In genomic region chr1:36142121-36142520, GRCh38 we compare ENCODE assay signal across 20 cellular contexts. TPM values are rescaled to one million over a fixed set of nuclear protein-coding genes. Genes with fewer than 3 reads are reported as not detected.
DNase-seq lines count a peak whose midpoint lies in the region; ATAC-seq and TF ChIP-seq lines count a peak whose summit lies in the region.
"Had no signal": no experiment of that assay in that cellular context is flagged by ENCODE, and none has a peak within 500 bp of the region (broad histone marks: within the 10 kb centered on the region; RNA-seq: fewer than 3 reads in every experiment).

No MANE protein-coding gene starts in this region.

- no peak overlapping the region for H3K27ac ChIP-seq in CD8-positive, alpha-beta T cell (ENCODE audit: low read depth, low read length)
- peak overlapping the region; percentile 53 for H3K27ac ChIP-seq in RWPE2 (ENCODE audit: poor library complexity, severe bottlenecking)
- peak overlapping the region; percentile 27 for H3K27ac ChIP-seq in layer of hippocampus (ENCODE audit: low read depth, low read length)

- no peaks in the 10 kb centered on the region for H3K27me3 Mint-ChIP-seq in CD8-positive, alpha-beta T cell (ENCODE audit: low read depth)
- no peaks in the 10 kb centered on the region for H3K27me3 Mint-ChIP-seq in type B pancreatic cell
- H3K27me3 Mint-ChIP-seq: natural killer cell treated with Interleukin-12 subunit alpha and Interleukin-12 subunit beta and Interleukin-15 and Interleukin-18, amount 100 ng/mL, for 72 hours; stimulated activated naive CD8-positive, alpha-beta T cell treated with anti-CD3 and anti-CD28 coated beads, Interleukin-15, amount 100 ng/mL, for 72 hours had no signal

- POLR2A ChIA-PET in CD8-positive, alpha-beta T cell (lab: Charles Lee), result no interaction called here

- H3K9me3 ChIP-seq in CD8-positive, alpha-beta T cell (ENCODE audit: low read length), result no peaks in the 10 kb centered on the region
- H3K9me3 ChIP-seq in RWPE2 (ENCODE audit: severe bottlenecking), result no peaks in the 10 kb centered on the region
- H3K9me3 ChIP-seq: BE2C, sigmoid colon, SK-N-SH had no signal

- no peaks in the 10 kb centered on the region for H3K9me3 Mint-ChIP-seq in CD8-positive, alpha-beta T cell
- H3K9me3 Mint-ChIP-seq in type B pancreatic cell, result no peaks in the 10 kb centered on the region
- H3K9me3 Mint-ChIP-seq: activated T-helper 1 cell treated with anti-CD3 and anti-CD28 coated beads, Interleukin-12 subunit alpha, Interleukin-12 subunit beta, Interleukin-2, Interleukin-4 antibody, amounts not matched to agents 30 ng/mL and 10 ng/mL and 1 ng/mL, durations not matched to agents 14 hours and 24 hours and 36 hours; natural killer cell treated with Interleukin-12 subunit alpha and Interleukin-12 subunit beta and Interleukin-15 and Interleukin-18, amount 100 ng/mL, for 72 hours; stimulated activated naive CD8-positive, alpha-beta T cell treated with anti-CD3 and anti-CD28 coated beads, Interleukin-15, amount 100 ng/mL, for 72 hours had no signal

- H3K4me3 ChIP-seq in CD8-positive, alpha-beta T cell (ENCODE audit: low read depth, low read length), result no peak overlapping the region
- no peak overlapping the region for H3K4me3 ChIP-seq in RWPE2 (ENCODE audit: severe bottlenecking)
- H3K4me3 ChIP-seq: sigmoid colon had no signal

- H3K36me3 Mint-ChIP-seq in CD8-positive, alpha-beta T cell, result peaks cover 40% of the 10 kb centered on the region
- H3K36me3 Mint-ChIP-seq in type B pancreatic cell, result peaks cover 11% of the 10 kb centered on the region

- CTCF ChIA-PET in CD8-positive, alpha-beta T cell (lab: Charles Lee), result interaction anchor here (0.6 to 1.3 kb wide), 3 partner anchors 42 to 52 kb away, joined by 3 read pairs; no protein-coding TSS in a partner anchor

- peaks cover 4% of the 10 kb centered on the region for H3K4me1 ChIP-seq in CD8-positive, alpha-beta T cell (ENCODE audit: insufficient read depth, low read length)
- peaks cover 7% of the 10 kb centered on the region for H3K4me1 ChIP-seq in RWPE2 (ENCODE audit: insufficient read depth, poor library complexity, severe bottlenecking)
- H3K4me1 ChIP-seq: BE2C had no signal

- no peak for ATAC-seq in CD8-positive, alpha-beta T cell
- ATAC-seq in RWPE2 (ENCODE audit: low read depth) (no peak), GM18873 (IDR thresholded peaks at IDR 0.05; ENCODE audit: low FRiP score, unreplicated experiment) (no peak)
- ATAC-seq: left colon; natural killer cell treated with Interleukin-12 subunit alpha and Interleukin-12 subunit beta and Interleukin-15 and Interleukin-18, amount 100 ng/mL, for 72 hours; stimulated activated naive CD8-positive, alpha-beta T cell treated with anti-CD3 and anti-CD28 coated beads, Interleukin-15, amount 100 ng/mL, for 72 hours had no signal

- intact Hi-C loops in CD8-positive, alpha-beta T cell (cut with DNase I, micrococcal nuclease), result no loop called here

- H3K27ac Mint-ChIP-seq in CD8-positive, alpha-beta T cell, result peak overlapping the region; percentile 75
- H3K27ac Mint-ChIP-seq in type B pancreatic cell, result no peak overlapping the region
- H3K27ac Mint-ChIP-seq: activated T-helper 1 cell treated with anti-CD3 and anti-CD28 coated beads, Interleukin-12 subunit alpha, Interleukin-12 subunit beta, Interleukin-2, Interleukin-4 antibody, amounts not matched to agents 30 ng/mL and 10 ng/mL and 1 ng/mL, durations not matched to agents 14 hours and 24 hours and 36 hours had no signal

- H3K36me3 ChIP-seq in CD8-positive, alpha-beta T cell (ENCODE audit: insufficient read depth, low read length), result peaks cover 11% of the 10 kb centered on the region
- peaks cover 55% of the 10 kb centered on the region for H3K36me3 ChIP-seq in RWPE2 (ENCODE audit: low read depth)
- H3K36me3 ChIP-seq: BE2C had no signal

- TF ChIP-seq CTCF in CD8-positive, alpha-beta T cell (IDR thresholded peaks at IDR 0.05), result no peak
- no peak for TF ChIP-seq CTCF in RWPE2 (IDR thresholded peaks at IDR 0.05; ENCODE audit: poor library complexity, severe bottlenecking)
- TF ChIP-seq CTCF in type B pancreatic cell (conservative IDR thresholded peaks at IDR 0.05), result no peak

- H3K4me3 Mint-ChIP-seq in CD8-positive, alpha-beta T cell, result no peak overlapping the region
- no peak overlapping the region for H3K4me3 Mint-ChIP-seq in type B pancreatic cell
- H3K4me3 Mint-ChIP-seq: activated T-helper 1 cell treated with anti-CD3 and anti-CD28 coated beads, Interleukin-12 subunit alpha, Interleukin-12 subunit beta, Interleukin-2, Interleukin-4 antibody, amounts not matched to agents 30 ng/mL and 10 ng/mL and 1 ng/mL, durations not matched to agents 14 hours and 24 hours and 36 hours; natural killer cell treated with Interleukin-12 subunit alpha and Interleukin-12 subunit beta and Interleukin-15 and Interleukin-18, amount 100 ng/mL, for 72 hours; stimulated activated naive CD8-positive, alpha-beta T cell treated with anti-CD3 and anti-CD28 coated beads, Interleukin-15, amount 100 ng/mL, for 72 hours had no signal

- no peak for DNase-seq in CD8-positive, alpha-beta T cell
- DNase-seq in M059J (ENCODE audit: low read depth) (peak; percentile 92), RWPE2 (ENCODE audit: low spot score) (no peak), SW 1271 (lab: John Stamatoyannopoulos, UW) (no peak), type B pancreatic cell (ENCODE audit: extremely low spot score, unreplicated experiment) (no peak)
- DNase-seq in activated effector memory CD4-positive, alpha-beta T cell treated with anti-CD3 and anti-CD28 coated beads, Interleukin-2, amount 50 U/mL, for 16 hours, result no peak
- DNase-seq: activated CD4-positive, CD25-positive, alpha-beta regulatory T cell treated with anti-CD3 and anti-CD28 coated beads, Interleukin-2, amount 50 U/mL, for 72 hours; BE2C; head of caudate nucleus; left colon; NCI-H526 treated with DMSO at 0.1 percent for 48 hours; sigmoid colon; SK-N-SH; stimulated activated naive CD8-positive, alpha-beta T cell treated with anti-CD3 and anti-CD28 coated beads, Interleukin-15, amount 100 ng/mL, for 72 hours had no signal

- peaks cover 35% of the 10 kb centered on the region for H3K4me1 Mint-ChIP-seq in CD8-positive, alpha-beta T cell (ENCODE audit: low read depth)
- H3K4me1 Mint-ChIP-seq in type B pancreatic cell (ENCODE audit: unreplicated experiment), result peaks cover 11% of the 10 kb centered on the region

- no peaks in the 10 kb centered on the region for H3K27me3 ChIP-seq in CD8-positive, alpha-beta T cell (ENCODE audit: insufficient read depth, low read length)
- H3K27me3 ChIP-seq in RWPE2 (ENCODE audit: insufficient read depth, poor library complexity, severe bottlenecking) (no peaks in the 10 kb centered on the region), layer of hippocampus (ENCODE audit: control insufficient read depth, insufficient read depth, low read length) (no peaks in the 10 kb centered on the region)
- H3K27me3 ChIP-seq: BE2C, sigmoid colon had no signal

RNA-seq across cellular contexts. Expression of gene TRAPPC3, which starts 7.2 kb away (rescaled TPM):
- 10 to 100 TPM; 18.4 to 21.6 TPM for total RNA-seq in CD8-positive, alpha-beta T cell
- total RNA-seq in M059J (2014; rRNA removed; shearing (Covaris generic)), result 132 and 147 TPM in 2 replicates
- total RNA-seq in type B pancreatic cell (ENCODE audit: low replicate concordance), result 63.4 and 75.6 TPM in 2 replicates

RNA-seq across cellular contexts. Expression of gene MAP7D1, which starts 13.8 kb away (rescaled TPM):
- 100 to 1,000 TPM; 113 to 117 TPM for total RNA-seq in CD8-positive, alpha-beta T cell
- total RNA-seq in M059J (2014; rRNA removed; shearing (Covaris generic)), result 176 and 265 TPM in 2 replicates
- total RNA-seq in type B pancreatic cell (ENCODE audit: low replicate concordance), result 94.5 and 112 TPM in 2 replicates

RNA-seq across cellular contexts. Expression of gene COL8A2, which starts 17.1 kb away (rescaled TPM):
- total RNA-seq in CD8-positive, alpha-beta T cell, result under 1 TPM in 1 of 2 experiments, not detected in 1; 0.08 TPM
- 1.7 and 2.2 TPM in 2 replicates for total RNA-seq in M059J (2014; rRNA removed; shearing (Covaris generic))
- 0.14 and 2.5 TPM in 2 replicates for total RNA-seq in type B pancreatic cell (ENCODE audit: low replicate concordance)

RNA-seq across cellular contexts. Expression of gene ADPRS, which starts 53.4 kb away (rescaled TPM):
- 10 to 100 TPM; 26.2 to 26.7 TPM for total RNA-seq in CD8-positive, alpha-beta T cell
- total RNA-seq in M059J (2014; rRNA removed; shearing (Covaris generic)), result 53.0 and 60.6 TPM in 2 replicates
- 29.5 and 31.9 TPM in 2 replicates for total RNA-seq in type B pancreatic cell (ENCODE audit: low replicate concordance)

RNA-seq across cellular contexts. Expression of gene TEKT2, which starts 58.2 kb away (rescaled TPM):
- under 1 TPM; 0.35 to 0.47 TPM for total RNA-seq in CD8-positive, alpha-beta T cell
- 0.25 TPM in 1 of 2 replicates, not detected in the other for total RNA-seq in M059J (2014; rRNA removed; shearing (Covaris generic))
- 2.1 and 9.6 TPM in 2 replicates for total RNA-seq in type B pancreatic cell (ENCODE audit: low replicate concordance)
- total RNA-seq: Daoy; H4; left colon; natural killer cell treated with Interleukin-12 subunit alpha and Interleukin-12 subunit beta and Interleukin-15 and Interleukin-18, amount 100 ng/mL, for 72 hours had no signal
